ENCODE assay signal across 9 cellular contexts in the genomic region with DNA sequence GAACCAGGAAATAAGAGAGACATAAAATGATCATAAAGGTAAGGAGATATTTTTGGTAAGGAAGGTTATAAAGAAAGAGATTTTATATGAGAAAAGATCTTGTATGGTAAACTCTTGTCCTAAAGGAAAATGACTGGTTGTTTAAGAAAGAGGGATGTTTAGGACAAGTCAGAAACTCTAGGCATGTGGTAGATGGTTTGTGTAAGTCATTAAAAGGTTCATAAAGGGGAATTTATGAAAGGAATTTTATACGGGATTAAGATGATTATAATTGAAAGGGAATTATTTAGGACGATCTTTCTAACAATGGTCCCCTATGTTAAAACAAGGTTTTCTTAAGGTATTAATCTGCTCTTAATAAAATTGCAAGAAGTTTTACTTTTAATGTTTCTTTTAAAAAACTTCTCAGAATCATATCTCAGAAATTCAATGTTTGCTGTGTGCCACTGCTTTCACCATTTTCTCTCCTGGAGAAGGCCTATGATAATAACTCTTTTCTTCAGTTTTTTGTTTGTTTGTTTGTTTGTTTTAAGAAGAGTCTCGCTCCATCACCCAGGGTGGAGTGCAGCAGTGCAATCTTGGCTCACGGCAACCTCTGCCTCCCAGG.
"Had no signal": no experiment of that assay in that cellular context is flagged by ENCODE, and none has a peak within 500 bp of the region (broad histone marks: within the 10 kb centered on the region; RNA-seq: fewer than 3 reads in every experiment).

No MANE protein-coding gene starts in this region.

- DNase-seq: H9, HCEC 1CT, IMR-90, KG1 had no signal

- FAIRE-seq: H1, H54, HTR-8/SVneo, K562 had no signal

- H3K4me3 ChIP-seq: GM23338, K562 had no signal
